Comparison of ENCODE assay signal across 8 cellular contexts in genomic region chr11:103326070-103326794, GRCh38.
DNase-seq lines count a peak whose midpoint lies in the region; ATAC-seq and TF ChIP-seq lines count a peak whose summit lies in the region.

No MANE protein-coding gene starts in this region.

- H3K27me3 ChIP-seq in BLaER1 (no peaks in the 10 kb centered on the region), Loucy (ENCODE audit: insufficient read depth, low read length, poor library complexity, severe bottlenecking) (peaks cover 13% of the 10 kb centered on the region), lung (ENCODE audit: control insufficient read depth, insufficient read depth) (no peaks in the 10 kb centered on the region)

- peak overlapping the region; percentile 93 for H2AFZ ChIP-seq in Loucy (ENCODE audit: low read length)

- H3K9me3 ChIP-seq in BLaER1, result no peaks in the 10 kb centered on the region
- H3K9me3 ChIP-seq in Loucy (ENCODE audit: insufficient read depth, low read depth, low read length), result no peaks in the 10 kb centered on the region
- peaks cover 0 to 2% of the 10 kb centered on the region in 2 donors for H3K9me3 ChIP-seq in lung (ENCODE audit: control insufficient read depth in 2 of 2, insufficient read depth in 1 of 2, low read length in 1 of 2)

- H3F3A ChIP-seq in Loucy (ENCODE audit: low read depth), result no peaks in the 10 kb centered on the region

- H3K9me2 ChIP-seq in Loucy (replicated peaks; ENCODE audit: low read depth, low read length), result no peaks in the 10 kb centered on the region

- ATAC-seq in HG02610 (IDR thresholded peaks at IDR 0.05; ENCODE audit: unreplicated experiment), result peak; percentile 88
- ATAC-seq in lung (ENCODE audit: insufficient read depth, low FRiP score), result peak; percentile 80

- H3K4me3 ChIP-seq in BLaER1, result no peak overlapping the region
- peak overlapping the region; percentile 54 for H3K4me3 ChIP-seq in Loucy (ENCODE audit: low read length, poor library complexity, severe bottlenecking)
- no peak overlapping the region for H3K4me3 ChIP-seq in lung

- H3K9ac ChIP-seq in BLaER1 (no peak overlapping the region), Loucy (ENCODE audit: low read depth, low read length, poor library complexity, severe bottlenecking) (peak overlapping the region; percentile 6)

- H3K36me3 ChIP-seq in BLaER1 (no peaks in the 10 kb centered on the region), Loucy (ENCODE audit: insufficient read depth, low read length) (no peaks in the 10 kb centered on the region), lung (ENCODE audit: control insufficient read depth in 2 of 2, insufficient read depth in 2 of 2, low read length in 2 of 2) (no peaks in the 10 kb centered on the region)

- H3K4me2 ChIP-seq in BLaER1, result no peak overlapping the region
- peak overlapping the region; percentile 55 for H3K4me2 ChIP-seq in Loucy (ENCODE audit: low read depth, low read length, poor library complexity, severe bottlenecking)

- TF ChIP-seq CTCF in GM13976 (IDR thresholded peaks at IDR 0.05; ENCODE audit: borderline replicate concordance, control extremely low read depth, extremely low read depth, insufficient read depth, missing control alignments), result peak; percentile 70
- TF ChIP-seq CTCF in Loucy (conservative IDR thresholded peaks at IDR 0.05; ENCODE audit: low read length), result peak; percentile 88
- peak; percentile 26 for TF ChIP-seq CTCF in lung (IDR thresholded peaks at IDR 0.05; ENCODE audit: control extremely low read depth, extremely low read depth)

- 70 to 71% methylated on average over 25 of the region's 25 CpGs for WGBS in lung, 2 donors

- H3K4me1 ChIP-seq in BLaER1, result no peaks in the 10 kb centered on the region
- peaks cover 10% of the 10 kb centered on the region for H3K4me1 ChIP-seq in Loucy (ENCODE audit: insufficient read depth, low read length, poor library complexity, severe bottlenecking)
- peaks cover 3 to 4% of the 10 kb centered on the region in 2 donors for H3K4me1 ChIP-seq in lung (ENCODE audit: control insufficient read depth in 2 of 2, insufficient read depth in 2 of 2, low read length in 2 of 2)

- H3K27ac ChIP-seq in BLaER1 (0 out of 2 replicates have a peak overlapping the region, but pooled peaks have one; percentile 22), lung (ENCODE audit: low read depth in 1 of 2, low read length in 1 of 2) (peak overlapping the region in 1 of 2 donors; percentile 52)

- no peaks in the 10 kb centered on the region for H3K79me2 ChIP-seq in Loucy (ENCODE audit: insufficient read depth, low read length)

- peak; percentile 61 for DNase-seq in GM13976 (ENCODE audit: low spot score)
- peak; percentile 28 to 42 for DNase-seq in SHP77 (lab: John Stamatoyannopoulos, UW)
- peak; percentile 46 to 74 for DNase-seq in dermis microvascular lymphatic vessel endothelial cell (ENCODE audit: low read depth in 2 of 2)
- peak; percentile 42 for DNase-seq in lung (ENCODE audit: low spot score)
- DNase-seq in DMS79 (lab: John Stamatoyannopoulos, UW), result no peak

- H4K20me1 ChIP-seq in BLaER1 (no peaks in the 10 kb centered on the region), Loucy (ENCODE audit: insufficient read depth, low read length, poor library complexity, severe bottlenecking) (no peaks in the 10 kb centered on the region)

- in situ Hi-C loops in GM13976 (cut with MboI; ENCODE audit: low sequenced_read_pairs, unreplicated experiment), result no loop called here

Comparison
In these comparisons a context has a peak if more than half of its experiments do, and no peak if none do; other contexts are left out.
1. CTCF ChIP-seq: peak in every context shown above with its lines; median percentile 88 in Loucy; 70 in GM13976; 26 in lung.